In genomic region chr6:31733734-31734133, GRCh38 we compare ENCODE assay signal across 8 cellular contexts. TPM values are rescaled to one million over a fixed set of nuclear protein-coding genes. Genes with fewer than 3 reads are reported as not detected.
DNase-seq lines count a peak whose midpoint lies in the region; ATAC-seq and TF ChIP-seq lines count a peak whose summit lies in the region.
"Had no signal": no experiment of that assay in that cellular context is flagged by ENCODE, and none has a peak within 500 bp of the region (broad histone marks: within the 10 kb centered on the region; RNA-seq: fewer than 3 reads in every experiment).

No MANE protein-coding gene starts in this region.

- H3K23ac ChIP-seq in trophoblast cell (ENCODE audit: low read length), result no peak overlapping the region

- peaks cover 28% of the 10 kb centered on the region for H3K79me2 ChIP-seq in trophoblast cell (ENCODE audit: control insufficient read depth, insufficient read depth, low read length, poor library complexity)

- H3K4me2 ChIP-seq in trophoblast cell (ENCODE audit: low read length), result peak overlapping the region; percentile 89

- no peak overlapping the region for H4K91ac ChIP-seq in trophoblast cell (ENCODE audit: low read depth, low read length)

- ATAC-seq in GM21786 (IDR thresholded peaks at IDR 0.05; ENCODE audit: unreplicated experiment), result no peak

- WGBS in trophoblast cell (ENCODE audit: extremely low coverage, insufficient coverage, insufficient read length), result no CpG with 5 or more reads among the region's 4 CpGs

- no peak overlapping the region for H4K8ac ChIP-seq in trophoblast cell (ENCODE audit: low read depth, low read length)

- peaks cover 42% of the 10 kb centered on the region for H3K79me1 ChIP-seq in trophoblast cell (ENCODE audit: low read length)

- in situ Hi-C loops in astrocyte of the cerebellum (cut with HindIII; ENCODE audit: low sequenced_read_pairs), result loop anchor here (5.0 kb wide), 1 partner anchor 41 kb away; no protein-coding TSS in a partner anchor

- H3K9ac ChIP-seq in trophoblast cell (ENCODE audit: low read length), result peak overlapping the region; percentile 28

- peak overlapping the region; percentile 56 for H3K4ac ChIP-seq in trophoblast cell (ENCODE audit: low read depth, low read length)

- DNase-seq in HL-60 (ENCODE audit: low read depth in 1 of 2, low spot score in 1 of 2) (no peak), astrocyte of the cerebellum (ENCODE audit: low read depth) (no peak), trophoblast cell (no peak), DMS114 treated with DMSO at 0.1 percent for 48 hours (lab: John Stamatoyannopoulos, UW; ENCODE audit: unreplicated experiment) (no peak), hypothalamus (lab: John Stamatoyannopoulos, UW) (no peak)
- DNase-seq: activated CD4-positive, alpha-beta T cell treated with anti-CD3 and anti-CD28 coated beads, Interleukin-2, amount 50 U/mL, for 48 hours; MV-4-11 had no signal

- H2BK5ac ChIP-seq in trophoblast cell (ENCODE audit: low read depth, low read length, poor library complexity), result no peak overlapping the region

- H2BK120ac ChIP-seq in trophoblast cell (ENCODE audit: insufficient read depth, low read length, poor library complexity), result no peak overlapping the region

- H3K27me3 ChIP-seq in HL-60 (ENCODE audit: insufficient read depth, poor library complexity, severe bottlenecking) (no peaks in the 10 kb centered on the region), trophoblast cell (ENCODE audit: insufficient read depth, low read length) (no peaks in the 10 kb centered on the region)

- H2BK12ac ChIP-seq in trophoblast cell (ENCODE audit: low read length), result no peak overlapping the region

- H3K9me3 ChIP-seq in trophoblast cell (ENCODE audit: insufficient read depth, low read depth, low read length), result no peaks in the 10 kb centered on the region

- peak overlapping the region; percentile 92 for H3K4me3 ChIP-seq in HL-60 (replicated peaks; ENCODE audit: insufficient read depth, low read length)
- peak overlapping the region; percentile 99 for H3K4me3 ChIP-seq in astrocyte of the cerebellum (ENCODE audit: low read depth, low read length)
- H3K4me3 ChIP-seq in trophoblast cell (ENCODE audit: low read depth, low read length), result no peak overlapping the region

- no peak overlapping the region for H4K12ac ChIP-seq in trophoblast cell (ENCODE audit: low read depth, low read length)

- no peak overlapping the region for H3K14ac ChIP-seq in trophoblast cell (ENCODE audit: low read length)

- no peak overlapping the region for H2AFZ ChIP-seq in trophoblast cell (ENCODE audit: insufficient read depth, low read length, poor library complexity)

- no peak overlapping the region for H3K18ac ChIP-seq in trophoblast cell (ENCODE audit: low read length)

- peaks cover 23 to 25% of the 10 kb centered on the region in 2 experiments for H3K4me1 ChIP-seq in trophoblast cell (ENCODE audit: control insufficient read depth in 1 of 2, insufficient read depth in 2 of 2, low read length in 2 of 2)

- H3K36me3 ChIP-seq in trophoblast cell (ENCODE audit: control insufficient read depth in 1 of 2, insufficient read depth in 2 of 2, low read length in 2 of 2), result peaks cover 27 to 34% of the 10 kb centered on the region in 2 experiments

- H3K27ac ChIP-seq in HL-60 (replicated peaks) (peak overlapping the region; percentile 99), trophoblast cell (ENCODE audit: low read depth, low read length) (no peak overlapping the region)

- TF ChIP-seq CTCF in HL-60 (IDR thresholded peaks at IDR 0.05; ENCODE audit: insufficient read depth, low read length) (no peak), astrocyte of the cerebellum (IDR thresholded peaks at IDR 0.05; ENCODE audit: low read depth, low read length, missing control alignments) (no peak)

- H2AK5ac ChIP-seq in trophoblast cell (ENCODE audit: low read length), result no peak overlapping the region

RNA-seq across cellular contexts. Expression of gene CLIC1, which starts 2.6 kb away (rescaled TPM):
- polyA plus RNA-seq in trophoblast cell (2013), result 276 and 291 TPM in 2 replicates

RNA-seq across cellular contexts. Expression of gene DDAH2, which starts 4.6 kb away (rescaled TPM):
- 85.4 and 87.3 TPM in 2 replicates for polyA plus RNA-seq in trophoblast cell (2013)

RNA-seq across cellular contexts. Expression of gene MSH5, which starts 6.1 kb away (rescaled TPM):
- polyA plus RNA-seq in trophoblast cell (2013), result 7.3 and 7.7 TPM in 2 replicates

RNA-seq across cellular contexts. Expression of gene MPIG6B, which starts 10.6 kb away (rescaled TPM):
- polyA plus RNA-seq in trophoblast cell (2013), result 0.31 and 0.39 TPM in 2 replicates

RNA-seq across cellular contexts. Expression of gene LY6G6C, which starts 12.2 kb away (rescaled TPM):
- 11.8 and 13.2 TPM in 2 replicates for polyA plus RNA-seq in trophoblast cell (2013)
